ENCODE assay signal across 8 cellular contexts in the genomic region with DNA sequence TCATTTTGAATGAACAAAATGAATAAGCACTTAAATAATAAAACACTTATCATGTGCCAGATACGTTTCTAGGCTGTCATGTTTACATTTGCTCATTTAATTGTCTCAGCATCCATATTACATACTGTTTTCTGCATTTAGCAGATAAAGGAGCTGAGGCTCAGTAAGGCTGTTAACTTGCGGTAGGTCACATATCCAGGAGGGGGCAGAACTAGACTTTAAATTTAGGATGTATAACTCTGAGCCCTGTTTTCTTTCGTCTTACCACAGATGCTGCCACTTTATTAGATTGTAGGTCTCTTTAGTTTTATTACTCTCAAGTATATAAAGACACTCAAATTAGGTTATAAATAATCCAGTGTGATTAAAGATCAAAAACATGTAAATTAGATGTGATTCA. TPM values are rescaled to one million over a fixed set of nuclear protein-coding genes. Genes with fewer than 3 reads are reported as not detected.
DNase-seq lines count a peak whose midpoint lies in the region; ATAC-seq and TF ChIP-seq lines count a peak whose summit lies in the region.

No MANE protein-coding gene starts in this region.

- no peaks in the 10 kb centered on the region for H3K4me1 Mint-ChIP-seq in activated CD4-positive, alpha-beta memory T cell treated with anti-CD3 and anti-CD28 coated beads for 36 hours (ENCODE audit: low read depth)

- DNase-seq in AG04449 (ENCODE audit: low read depth, low spot score) (no peak), GM10248 (ENCODE audit: extremely low spot score) (peak; percentile 21), NCI-H146 (lab: John Stamatoyannopoulos, UW) (peak; percentile 17), cerebellum (ENCODE audit: low spot score) (peak; percentile 10), pons (ENCODE audit: low spot score) (peak; percentile 28), NCI-H2081 treated with DMSO at 0.1 percent for 48 hours (lab: John Stamatoyannopoulos, UW) (no peak)
- DNase-seq in activated CD4-positive, alpha-beta memory T cell treated with anti-CD3 and anti-CD28 coated beads for 36 hours = no peak

- no peaks in the 10 kb centered on the region for H3K9me3 Mint-ChIP-seq in activated CD4-positive, alpha-beta memory T cell treated with anti-CD3 and anti-CD28 coated beads for 36 hours

- peak; percentile 31 for TF ChIP-seq CTCF in AG04449 (IDR thresholded peaks at IDR 0.05; ENCODE audit: insufficient read depth, low read length, missing control alignments)
- TF ChIP-seq CTCF in GM10248 (IDR thresholded peaks at IDR 0.05; ENCODE audit: control extremely low read depth, extremely low read depth, low read depth, missing control alignments) = peak; percentile 45

- peaks cover 18% of the 10 kb centered on the region for H3K36me3 Mint-ChIP-seq in activated CD4-positive, alpha-beta memory T cell treated with anti-CD3 and anti-CD28 coated beads for 36 hours

- no peak overlapping the region for H3K4me3 Mint-ChIP-seq in activated CD4-positive, alpha-beta memory T cell treated with anti-CD3 and anti-CD28 coated beads for 36 hours

- no peaks in the 10 kb centered on the region for H3K27me3 Mint-ChIP-seq in activated CD4-positive, alpha-beta memory T cell treated with anti-CD3 and anti-CD28 coated beads for 36 hours

- CTCF ChIA-PET in AG04449 (lab: Yijun Ruan, JAX) (interaction anchor here (1.3 to 4.7 kb wide), 10 partner anchors 9 to 107 kb away, joined by 5 to 66 read pairs (median 8); partner anchors contain the start of genes IRAK4 and PUS7L), GM10248 (lab: Yijun Ruan, JAX) (interaction anchor here (1.0 to 2.6 kb wide), 6 partner anchors 14 to 106 kb away, joined by 3 to 25 read pairs (median 6); no protein-coding TSS in a partner anchor)
- CTCF ChIA-PET in activated CD4-positive, alpha-beta memory T cell treated with anti-CD3 and anti-CD28 coated beads for 36 hours (lab: Charles Lee) = interaction anchor here (1.0 to 2.7 kb wide), 4 partner anchors 13 to 109 kb away, joined by 3 to 34 read pairs (median 8); partner anchors contain the start of genes IRAK4 and PUS7L

- ATAC-seq in GM21717 (IDR thresholded peaks at IDR 0.05; ENCODE audit: unreplicated experiment) = no peak

- no peak overlapping the region for H3K4me3 ChIP-seq in AG04449 (ENCODE audit: low read depth, low read length)

- no peak overlapping the region for H3K27ac Mint-ChIP-seq in activated CD4-positive, alpha-beta memory T cell treated with anti-CD3 and anti-CD28 coated beads for 36 hours

- POLR2A ChIA-PET in AG04449 (lab: Yijun Ruan, JAX) = interaction anchor here (0.6 kb wide), 1 partner anchor 10 kb away, joined by 3 read pairs; no protein-coding TSS in a partner anchor
- POLR2A ChIA-PET in GM10248 (lab: Yijun Ruan, JAX) = no interaction called here
- POLR2A ChIA-PET in activated CD4-positive, alpha-beta memory T cell treated with anti-CD3 and anti-CD28 coated beads for 36 hours (lab: Charles Lee) = interaction anchor here (1.2 kb wide), 1 partner anchor 30 kb away, joined by 3 read pairs; the partner anchor contains the start of gene TWF1

- intact Hi-C loops in activated CD4-positive, alpha-beta memory T cell treated with anti-CD3 and anti-CD28 coated beads for 36 hours (cut with micrococcal nuclease) = loop anchor here (1.0 kb wide), 1 partner anchor 106 kb away; no protein-coding TSS in a partner anchor

RNA-seq across cellular contexts. Expression of gene IRAK4, which starts 17.7 kb away (rescaled TPM):
- total RNA-seq in cerebellum = 8.3 TPM
- 10 to 100 TPM; 30.8 to 33.6 TPM for total RNA-seq in activated CD4-positive, alpha-beta memory T cell treated with anti-CD3 and anti-CD28 coated beads for 36 hours

RNA-seq across cellular contexts. Expression of gene PUS7L, which starts 17.9 kb away (rescaled TPM):
- 35.6 TPM for total RNA-seq in cerebellum
- 10 to 100 TPM; 14.8 to 16.0 TPM for total RNA-seq in activated CD4-positive, alpha-beta memory T cell treated with anti-CD3 and anti-CD28 coated beads for 36 hours

RNA-seq across cellular contexts. Expression of gene TWF1, which starts 29.6 kb away (rescaled TPM):
- 84.8 TPM for total RNA-seq in cerebellum
- 10 to 100 TPM; 19.1 to 19.4 TPM for total RNA-seq in activated CD4-positive, alpha-beta memory T cell treated with anti-CD3 and anti-CD28 coated beads for 36 hours

RNA-seq across cellular contexts. Expression of gene TMEM117, which starts 59.4 kb away (rescaled TPM):
- total RNA-seq in cerebellum = 18.5 TPM
- total RNA-seq in activated CD4-positive, alpha-beta memory T cell treated with anti-CD3 and anti-CD28 coated beads for 36 hours = 1 to 10 TPM; 1.7 TPM

Comparison
In these comparisons a context has a peak if more than half of its experiments do, and no peak if none do; other contexts are left out.
1. DNase-seq: peak in GM10248 (single experiment), NCI-H146 (single experiment), cerebellum (single experiment) and pons (single experiment); none in AG04449 (single experiment), NCI-H2081 treated with DMSO at 0.1 percent for 48 hours (single experiment) and activated CD4-positive, alpha-beta memory T cell treated with anti-CD3 and anti-CD28 coated beads for 36 hours (single experiment).